1 cellular context compared by ENCODE assay signal in genomic region chr1:222624214-222624613, GRCh38.
TF ChIP-seq lines count a peak whose summit lies in the region.

No MANE protein-coding gene starts in this region.

TF ChIP-seq in K562, 482 proteins besides CTCF, POLR2A, EP300 and RAD21:
- TF ChIP-seq ZHX1 (conservative IDR thresholded peaks at IDR 0.05; ENCODE audit: low read length) (no peak), UBTF (IDR thresholded peaks at IDR 0.05; ENCODE audit: borderline replicate concordance in 1 of 2, low read depth in 2 of 2, low read length in 2 of 2) (no peak), ZNF449 (CRISPR knock-in tag; IDR thresholded peaks at IDR 0.05) (0 out of 2 replicates have a peak, but pooled peaks have one; percentile 43), RBM15 (IDR thresholded peaks at IDR 0.05; ENCODE audit: insufficient read depth, low read length) (no peak), ZNF277 (CRISPR knock-in tag; IDR thresholded peaks at IDR 0.05; ENCODE audit: borderline replicate concordance) (0 out of 2 replicates have a peak, but pooled peaks have one; percentile 33), POLR2B (IDR thresholded peaks at IDR 0.05; ENCODE audit: low read depth, partially characterized antibody) (no peak), PHF21A (IDR thresholded peaks at IDR 0.05; ENCODE audit: borderline replicate concordance, low read depth) (no peak), ARID3B (CRISPR knock-in tag; IDR thresholded peaks at IDR 0.05; ENCODE audit: borderline replicate concordance) (no peak), ZMIZ1 (IDR thresholded peaks at IDR 0.05; ENCODE audit: low read depth in 2 of 2, low read length in 2 of 2) (no peak), TCF3 (CRISPR knock-in tag; IDR thresholded peaks at IDR 0.05) (no peak), ZNF311 (CRISPR knock-in tag; IDR thresholded peaks at IDR 0.05) (no peak)
